ENCODE assay signal across 8 cellular contexts in genomic region chr2:240250985-240251847, GRCh38.
DNase-seq lines count a peak whose midpoint lies in the region; ATAC-seq, FAIRE-seq and TF ChIP-seq lines count a peak whose summit lies in the region.

No MANE protein-coding gene starts in this region.

- WGBS in adrenal gland, 4 donors: 0 to 26% (median 22%) methylated on average over 14 to 32 of the region's 32 CpGs
- no CpG with 5 or more reads among the region's 32 CpGs for WGBS in trophoblast cell (ENCODE audit: extremely low coverage, insufficient coverage, insufficient read length)

- peak overlapping the region; percentile 37 for H2BK5ac ChIP-seq in trophoblast cell (ENCODE audit: low read depth, low read length, poor library complexity)

- peak overlapping the region; percentile 53 for H2BK12ac ChIP-seq in trophoblast cell (ENCODE audit: low read length)

- H3K79me1 ChIP-seq in trophoblast cell (ENCODE audit: low read length): peaks cover 43% of the 10 kb centered on the region

- H3K4ac ChIP-seq in trophoblast cell (ENCODE audit: low read depth, low read length): peak overlapping the region; percentile 4

- TF ChIP-seq CTCF in adrenal gland (IDR thresholded peaks at IDR 0.05): no peak

- H3K4me3 ChIP-seq in adrenal gland (no peak overlapping the region), trophoblast cell (ENCODE audit: low read depth, low read length) (no peak overlapping the region)

- peak overlapping the region; percentile 52 for H3K14ac ChIP-seq in trophoblast cell (ENCODE audit: low read length)

- H4K8ac ChIP-seq in trophoblast cell (ENCODE audit: low read depth, low read length): peak overlapping the region; percentile 67

- no peak for FAIRE-seq in GM12892 (lab: Jason Lieb, UNC)

- H3K36me3 ChIP-seq in adrenal gland (replicated peaks in 1 of 2): no peaks in the 10 kb centered on the region
- H3K36me3 ChIP-seq in trophoblast cell (ENCODE audit: control insufficient read depth in 1 of 2, insufficient read depth in 2 of 2, low read length in 2 of 2): no peaks in the 10 kb centered on the region

- peak overlapping the region; percentile 66 for H2BK120ac ChIP-seq in trophoblast cell (ENCODE audit: insufficient read depth, low read length, poor library complexity)

- H3K9me3 ChIP-seq in adrenal gland (replicated peaks in 1 of 3) (no peaks in the 10 kb centered on the region), trophoblast cell (ENCODE audit: insufficient read depth, low read depth, low read length) (peaks cover 2% of the 10 kb centered on the region)

- no peak for ATAC-seq in HG02759 (IDR thresholded peaks at IDR 0.05; ENCODE audit: unreplicated experiment)

- peak overlapping the region; percentile 84 for H4K91ac ChIP-seq in trophoblast cell (ENCODE audit: low read depth, low read length)

- peak overlapping the region; percentile 2 for H4K12ac ChIP-seq in trophoblast cell (ENCODE audit: low read depth, low read length)

- H2AFZ ChIP-seq in trophoblast cell (ENCODE audit: insufficient read depth, low read length, poor library complexity): peak overlapping the region; percentile 32

- peak; percentile 71 for DNase-seq in CD1c-positive myeloid dendritic cell (ENCODE audit: extremely low spot score)
- peak; percentile 87 for DNase-seq in HuH-7 (ENCODE audit: low spot score)
- DNase-seq in adrenal gland: peak; percentile 92 to 99 (median 98)
- DNase-seq in cardiac septum (ENCODE audit: low spot score): peak; percentile 89
- peak; percentile 96 to 97 for DNase-seq in trophoblast cell
- no peak for DNase-seq in GM12892 (ENCODE audit: insufficient read length)
- no peak for DNase-seq in stimulated activated CD4-positive, alpha-beta T cell treated with anti-CD3 and anti-CD28 coated beads, Interleukin-4, amount 100 ng/mL, for 4 hours

- intact Hi-C loops in adrenal gland (cut with DNase I): loop anchor here in 1 of 2 donors (10.0 kb wide), 1 partner anchor 124 kb away; no protein-coding TSS in a partner anchor
- intact Hi-C loops in cardiac septum (cut with DNase I): loop anchor here (1.0 to 5.0 kb wide), 3 partner anchors 8 to 186 kb away; partner anchors contain the start of gene GPC1

- H3K4me2 ChIP-seq in trophoblast cell (ENCODE audit: low read length): no peak overlapping the region

- H3K23ac ChIP-seq in trophoblast cell (ENCODE audit: low read length): no peak overlapping the region

- peaks cover 21 to 35% of the 10 kb centered on the region in 2 donors for H3K4me1 ChIP-seq in adrenal gland (replicated peaks in 1 of 2)
- peaks cover 41 to 42% of the 10 kb centered on the region in 2 experiments for H3K4me1 ChIP-seq in trophoblast cell (ENCODE audit: control insufficient read depth in 1 of 2, insufficient read depth in 2 of 2, low read length in 2 of 2)

- H2AK5ac ChIP-seq in trophoblast cell (ENCODE audit: low read length): peak overlapping the region; percentile 44

- H3K27me3 ChIP-seq in adrenal gland (no peaks in the 10 kb centered on the region), trophoblast cell (ENCODE audit: insufficient read depth, low read length) (no peaks in the 10 kb centered on the region)

- peak overlapping the region; percentile 73 for H3K18ac ChIP-seq in trophoblast cell (ENCODE audit: low read length)

- peak in 1 of 2 donors; percentile 83 for TF ChIP-seq POLR2A in adrenal gland (IDR thresholded peaks at IDR 0.05)
- no peak for TF ChIP-seq POLR2A in GM12892 (IDR thresholded peaks at IDR 0.05; ENCODE audit: low read depth, low read length)

- H3K27ac ChIP-seq in adrenal gland: peak overlapping the region; percentile 89 to 99 (median 91)
- peak overlapping the region; percentile 29 for H3K27ac ChIP-seq in trophoblast cell (ENCODE audit: low read depth, low read length)

- peaks cover 2% of the 10 kb centered on the region for H3K79me2 ChIP-seq in trophoblast cell (ENCODE audit: control insufficient read depth, insufficient read depth, low read length, poor library complexity)

- no peak overlapping the region for H3K9ac ChIP-seq in trophoblast cell (ENCODE audit: low read length)

Comparison
In these comparisons a context has a peak if more than half of its experiments do, and no peak if none do; other contexts are left out.
1. DNase-seq: peak in CD1c-positive myeloid dendritic cell (single experiment), HuH-7 (single experiment), adrenal gland (7 of 7), cardiac septum (single experiment) and trophoblast cell (2 of 2); none in GM12892 (single experiment) and stimulated activated CD4-positive, alpha-beta T cell treated with anti-CD3 and anti-CD28 coated beads, Interleukin-4, amount 100 ng/mL, for 4 hours (0 of 2).